In genomic region chr10:122939819-122940543, GRCh38 we compare ENCODE assay signal across 1 cellular context.
TF ChIP-seq lines count a peak whose summit lies in the region.

No MANE protein-coding gene starts in this region.

TF ChIP-seq in IMR-90, 13 proteins besides CTCF, POLR2A, EP300 and RAD21 (continued from another document):
- TF ChIP-seq MAFK (IDR thresholded peaks at IDR 0.05; ENCODE audit: low read depth, low read length) (no peak), BHLHE40 (IDR thresholded peaks at IDR 0.05; ENCODE audit: low read depth, low read length) (no peak), CHD1 (IDR thresholded peaks at IDR 0.05; ENCODE audit: low read depth, low read length) (no peak)
